In the genomic region with DNA sequence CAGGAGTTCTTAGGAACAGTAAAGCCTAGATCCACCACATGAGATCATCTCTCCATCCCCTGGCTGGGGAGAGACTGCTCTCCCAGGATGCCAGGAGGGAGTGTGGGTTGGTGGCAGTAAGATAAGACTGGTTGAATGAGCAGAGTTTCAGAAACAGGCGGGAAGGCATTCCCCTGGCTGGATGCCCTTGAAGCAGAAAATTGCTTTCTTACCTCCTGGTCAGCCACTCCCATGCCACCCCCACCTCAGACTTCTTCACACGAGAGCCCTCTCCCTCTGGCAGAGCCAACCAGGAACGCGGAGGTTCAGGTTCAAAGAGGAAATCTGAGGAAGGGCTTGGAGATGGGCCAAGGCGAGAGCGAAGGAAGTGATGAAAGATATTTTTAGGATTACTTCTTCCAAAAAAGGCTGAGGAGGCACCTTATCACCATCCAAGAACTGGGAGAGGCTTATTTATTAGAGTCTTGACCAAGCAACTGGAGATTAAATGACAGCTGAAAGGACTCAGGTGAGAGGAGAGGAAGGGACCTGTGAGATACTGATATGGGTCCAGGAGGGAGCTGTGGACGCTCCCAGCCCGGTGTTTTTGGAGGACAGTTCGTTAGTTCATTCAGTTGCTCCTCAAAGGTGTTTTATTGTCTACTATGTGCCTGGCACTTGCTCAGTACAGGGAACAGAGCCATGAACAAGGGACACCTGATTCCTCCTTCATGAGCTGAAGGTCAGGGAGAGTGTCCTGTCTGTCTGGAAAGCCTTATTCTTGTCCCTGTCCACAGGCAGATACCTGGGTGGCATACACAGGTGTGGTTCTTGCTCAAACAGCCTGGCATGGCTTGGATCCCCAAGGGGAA, we compare ENCODE assay signal across 1 cellular context.
TF ChIP-seq lines count a peak whose summit lies in the region.

No MANE protein-coding gene starts in this region.

TF ChIP-seq in SK-N-SH treated with all-trans-retinoic acid at 6 μM for 48 hours, 23 proteins besides CTCF, POLR2A, EP300 and RAD21 (continued from another document):
- TF ChIP-seq, protein P1, sequence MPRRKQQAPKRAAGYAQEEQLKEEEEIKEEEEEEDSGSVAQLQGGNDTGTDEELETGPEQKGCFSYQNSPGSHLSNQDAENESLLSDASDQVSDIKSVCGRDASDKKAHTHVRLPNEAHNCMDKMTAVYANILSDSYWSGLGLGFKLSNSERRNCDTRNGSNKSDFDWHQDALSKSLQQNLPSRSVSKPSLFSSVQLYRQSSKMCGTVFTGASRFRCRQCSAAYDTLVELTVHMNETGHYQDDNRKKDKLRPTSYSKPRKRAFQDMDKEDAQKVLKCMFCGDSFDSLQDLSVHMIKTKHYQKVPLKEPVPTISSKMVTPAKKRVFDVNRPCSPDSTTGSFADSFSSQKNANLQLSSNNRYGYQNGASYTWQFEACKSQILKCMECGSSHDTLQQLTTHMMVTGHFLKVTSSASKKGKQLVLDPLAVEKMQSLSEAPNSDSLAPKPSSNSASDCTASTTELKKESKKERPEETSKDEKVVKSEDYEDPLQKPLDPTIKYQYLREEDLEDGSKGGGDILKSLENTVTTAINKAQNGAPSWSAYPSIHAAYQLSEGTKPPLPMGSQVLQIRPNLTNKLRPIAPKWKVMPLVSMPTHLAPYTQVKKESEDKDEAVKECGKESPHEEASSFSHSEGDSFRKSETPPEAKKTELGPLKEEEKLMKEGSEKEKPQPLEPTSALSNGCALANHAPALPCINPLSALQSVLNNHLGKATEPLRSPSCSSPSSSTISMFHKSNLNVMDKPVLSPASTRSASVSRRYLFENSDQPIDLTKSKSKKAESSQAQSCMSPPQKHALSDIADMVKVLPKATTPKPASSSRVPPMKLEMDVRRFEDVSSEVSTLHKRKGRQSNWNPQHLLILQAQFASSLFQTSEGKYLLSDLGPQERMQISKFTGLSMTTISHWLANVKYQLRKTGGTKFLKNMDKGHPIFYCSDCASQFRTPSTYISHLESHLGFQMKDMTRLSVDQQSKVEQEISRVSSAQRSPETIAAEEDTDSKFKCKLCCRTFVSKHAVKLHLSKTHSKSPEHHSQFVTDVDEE (CRISPR knock-in tag; IDR thresholded peaks at IDR 0.05), result no peak
- no peak for TF ChIP-seq SNAI2 (CRISPR knock-in tag; IDR thresholded peaks at IDR 0.05)
- TF ChIP-seq ZFP30 (CRISPR knock-in tag; IDR thresholded peaks at IDR 0.05), result no peak
- TF ChIP-seq ARNTL (CRISPR knock-in tag; IDR thresholded peaks at IDR 0.05; ENCODE audit: borderline replicate concordance, low read depth), result no peak
